ENCODE assay signal across 8 cellular contexts in genomic region chr14:91354979-91355685, GRCh38.
DNase-seq lines count a peak whose midpoint lies in the region; ATAC-seq, FAIRE-seq and TF ChIP-seq lines count a peak whose summit lies in the region.

No MANE protein-coding gene starts in this region.

- H2AFZ ChIP-seq in HepG2 (ENCODE audit: low read length), result no peak overlapping the region

- WGBS in HepG2 (ENCODE audit: low lambda C conversion rate), result 91% methylated on average over 27 of the region's 27 CpGs

- TF ChIP-seq RAD21 in HepG2 (CRISPR knock-in tag; IDR thresholded peaks at IDR 0.05), result no peak

- CTCF ChIA-PET in HepG2 (lab: Yijun Ruan, JAX; ENCODE audit: low intra/inter-chr PET ratio, low total read pairs), result no interaction called here

- H3K79me2 ChIP-seq in HepG2 (ENCODE audit: insufficient read depth, low read length), result no peaks in the 10 kb centered on the region

- no peak overlapping the region for H3K4me2 ChIP-seq in HepG2 (ENCODE audit: low read depth, low read length)

- intact Hi-C loops in HepG2 (cut with micrococcal nuclease; ENCODE audit: unreplicated experiment), result no loop called here

- TF ChIP-seq CTCF in GM12864 (IDR thresholded peaks at IDR 0.05; ENCODE audit: low read depth, low read length, missing control alignments) (peak; percentile 86), LNCAP (IDR thresholded peaks at IDR 0.05) (peak; percentile 39), HepG2 (CRISPR knock-in tag; IDR thresholded peaks at IDR 0.05) (peak; percentile 52)

- DNase-seq in GM12864 (ENCODE audit: low read depth) (no peak), HepG2 (ENCODE audit: low spot score) (no peak), occipital lobe (lab: John Stamatoyannopoulos, UW) (no peak), NCI-H2227 (lab: John Stamatoyannopoulos, UW; ENCODE audit: unreplicated experiment) (no peak), HPDE6-E6E7 (ENCODE audit: extremely low spot score) (no peak)
- peak; percentile 64 for DNase-seq in activated CD8-positive, alpha-beta memory T cell treated with anti-CD3 and anti-CD28 coated beads, Interleukin-2, amount 50 U/mL, for 4 hours

- H3K9ac ChIP-seq in HepG2 (ENCODE audit: insufficient read depth, low read depth, low read length), result no peak overlapping the region

- TF ChIP-seq EP300 in HepG2 (IDR thresholded peaks at IDR 0.05; ENCODE audit: low read depth in 2 of 2, low read length in 2 of 2) (no peak), HepG2 (CRISPR knock-in tag; IDR thresholded peaks at IDR 0.05; ENCODE audit: borderline replicate concordance) (no peak)

- BruUV-seq in HepG2 (replicated peaks; lab: Mats Ljungman, UMichigan), result no TSS peak

- peak; percentile 66 for ATAC-seq in HepG2
- ATAC-seq in HG03097 (IDR thresholded peaks at IDR 0.05; ENCODE audit: low FRiP score, unreplicated experiment), result no peak

- no peak for FAIRE-seq in HepG2 (lab: Jason Lieb, UNC)

- no peak for TF ChIP-seq POLR2A in HepG2 (IDR thresholded peaks at IDR 0.05; ENCODE audit: insufficient read depth in 1 of 2, low read depth in 2 of 2, low read length in 2 of 2)

- POLR2A ChIA-PET in HepG2 (lab: Yijun Ruan, JAX), result no interaction called here

- H3K4me3 ChIP-seq in GM12864 (ENCODE audit: low read depth, low read length) (peak overlapping the region; percentile 49), HepG2 (replicated peaks in 1 of 3; ENCODE audit: insufficient read depth in 1 of 3, low read depth in 2 of 3, low read length in 3 of 3) (no peak overlapping the region)

- no peaks in the 10 kb centered on the region for H4K20me1 ChIP-seq in HepG2 (ENCODE audit: insufficient read depth, low read length)

- H3K27ac ChIP-seq in HepG2 (ENCODE audit: extremely low read length, insufficient read depth, low read length), result no peak overlapping the region

- H3K9me3 ChIP-seq in HepG2 (ENCODE audit: low read length), result no peaks in the 10 kb centered on the region

- H3K4me1 ChIP-seq in HepG2 (ENCODE audit: insufficient read depth, low read length), result 0 out of 2 replicates have a peak, but pooled peaks cover 7% of the 10 kb centered on the region

- H3K36me3 ChIP-seq in HepG2 (replicated peaks in 1 of 2; ENCODE audit: control insufficient read depth in 1 of 2, insufficient read depth in 2 of 2, low read length in 2 of 2), result peaks cover 2 to 12% of the 10 kb centered on the region in 2 experiments; a peak in 3 of 5 replicates

- no peaks in the 10 kb centered on the region for H3K27me3 ChIP-seq in HepG2 (ENCODE audit: control insufficient read depth in 1 of 2, insufficient read depth in 2 of 2, low read length in 2 of 2)

- in situ Hi-C loops in HepG2 (cut with HindIII; ENCODE audit: extremely low pct_ligation_motif_present, low pct_unique_long_range_greater_than_20kb), result no loop called here

TF ChIP-seq in HepG2, 621 proteins besides CTCF, POLR2A, EP300 and RAD21:
- TF ChIP-seq ZZZ3 (CRISPR knock-in tag; IDR thresholded peaks at IDR 0.05; ENCODE audit: borderline replicate concordance) (no peak), MIXL1 (CRISPR knock-in tag; IDR thresholded peaks at IDR 0.05) (no peak), ONECUT2 (CRISPR knock-in tag; IDR thresholded peaks at IDR 0.05) (no peak), MATR3 (CRISPR knock-in tag; IDR thresholded peaks at IDR 0.05) (no peak), ZNF687 (CRISPR knock-in tag; IDR thresholded peaks at IDR 0.05) (peak; percentile 18; the same call in 1 of the 2 replicates), STAG1 (CRISPR knock-in tag; IDR thresholded peaks at IDR 0.05) (peak; percentile 41), NCOA5 (CRISPR knock-in tag; IDR thresholded peaks at IDR 0.05) (no peak), HOXD1 (CRISPR knock-in tag; IDR thresholded peaks at IDR 0.05) (no peak)
